Comparison of ENCODE assay signal across 2 cellular contexts in genomic region chr4:28744066-28744465, GRCh38.
TF ChIP-seq lines count a peak whose summit lies in the region.

No MANE protein-coding gene starts in this region.

TF ChIP-seq in GM23338, 12 proteins besides CTCF, POLR2A, EP300 and RAD21:
- no peak for TF ChIP-seq POLR2AphosphoS5 (IDR thresholded peaks at IDR 0.05; ENCODE audit: low read depth)
- no peak for TF ChIP-seq NANOG (IDR thresholded peaks at IDR 0.05; ENCODE audit: borderline replicate concordance)
- no peak for TF ChIP-seq REST (IDR thresholded peaks at IDR 0.05; ENCODE audit: unreplicated experiment)
- TF ChIP-seq EZH2phosphoT487 (IDR thresholded peaks at IDR 0.05; ENCODE audit: unreplicated experiment): no peak
- no peak for TF ChIP-seq ETS1 (IDR thresholded peaks at IDR 0.05)
- no peak for TF ChIP-seq ZNF114 (CRISPR knock-in tag; IDR thresholded peaks at IDR 0.05)
- TF ChIP-seq JUNB (IDR thresholded peaks at IDR 0.05; ENCODE audit: unreplicated experiment): no peak
- no peak for TF ChIP-seq CREB1 (CRISPR knock-in tag; IDR thresholded peaks at IDR 0.05; ENCODE audit: low read depth)
- TF ChIP-seq STAT1 (IDR thresholded peaks at IDR 0.05; ENCODE audit: unreplicated experiment): no peak
- TF ChIP-seq EZH2 (IDR thresholded peaks at IDR 0.05; ENCODE audit: low read depth, unreplicated experiment): no peak
- no peak for TF ChIP-seq ZNF462 (CRISPR knock-in tag; IDR thresholded peaks at IDR 0.05)
- TF ChIP-seq ZNF331 (CRISPR knock-in tag; IDR thresholded peaks at IDR 0.05; ENCODE audit: low read depth): no peak
TF ChIP-seq in GM23338: peak in this region for 0.

TF ChIP-seq in H1, 55 proteins besides CTCF, POLR2A, EP300 and RAD21:
- TF ChIP-seq RNF2 (IDR thresholded peaks at IDR 0.05; ENCODE audit: borderline replicate concordance, low read depth, low read length, missing control alignments, poor library complexity, severe bottlenecking): no peak
- TF ChIP-seq MAX (IDR thresholded peaks at IDR 0.05): no peak
- TF ChIP-seq TEAD4 (IDR thresholded peaks at IDR 0.05; ENCODE audit: low read depth, low read length): no peak
- no peak for TF ChIP-seq JUN (IDR thresholded peaks at IDR 0.05; ENCODE audit: low read depth, low read length)
- TF ChIP-seq KDM5A (IDR thresholded peaks at IDR 0.05; ENCODE audit: low read length): no peak
- TF ChIP-seq KDM4A (IDR thresholded peaks at IDR 0.05; ENCODE audit: low read depth, low read length, severe bottlenecking): no peak
- TF ChIP-seq TCF12 (IDR thresholded peaks at IDR 0.05; ENCODE audit: low read depth, low read length): no peak
- TF ChIP-seq YY1 (IDR thresholded peaks at IDR 0.05; ENCODE audit: low read depth, low read length): no peak
- no peak for TF ChIP-seq JUND (IDR thresholded peaks at IDR 0.05; ENCODE audit: low read length)
